8 cellular contexts compared by ENCODE assay signal in the genomic region with DNA sequence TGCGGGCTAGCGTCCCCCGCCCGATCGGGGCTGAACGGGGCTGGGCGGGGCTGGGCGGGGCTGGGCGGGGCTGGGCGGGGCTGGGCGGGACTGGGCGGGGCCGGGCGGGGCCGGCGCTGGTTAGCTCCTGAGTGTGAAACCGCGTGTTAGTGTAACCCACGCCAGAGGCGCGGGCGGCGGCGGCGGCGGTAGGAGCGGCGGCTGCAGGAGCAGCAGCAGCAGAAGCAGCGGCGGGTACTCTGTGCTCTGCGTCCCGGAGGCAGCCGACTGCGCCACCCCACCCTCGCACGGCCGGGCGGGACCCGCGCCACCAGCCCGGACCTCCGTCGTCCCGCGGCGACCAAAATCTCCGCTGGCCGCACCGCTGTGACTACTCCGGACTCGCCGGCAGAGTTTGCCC.
DNase-seq lines count a peak whose midpoint lies in the region; ATAC-seq and TF ChIP-seq lines count a peak whose summit lies in the region.

No MANE protein-coding gene starts in this region.

- no peak overlapping the region for H2AFZ ChIP-seq in MM.1S (ENCODE audit: low read length)

- H3K4me2 ChIP-seq in MM.1S (ENCODE audit: low read depth, low read length) = no peak overlapping the region

- H3K9me3 Mint-ChIP-seq in CD4-positive, alpha-beta T cell = no peaks in the 10 kb centered on the region

- H3K36me3 ChIP-seq in MM.1S (replicated peaks; ENCODE audit: insufficient read depth, low read length) (no peaks in the 10 kb centered on the region), prostate gland (no peaks in the 10 kb centered on the region)

- ATAC-seq in CD4-positive, alpha-beta T cell (ENCODE audit: poor library complexity) = peak; percentile 29

- no peaks in the 10 kb centered on the region for H3F3A ChIP-seq in MM.1S (ENCODE audit: insufficient read depth, low read length)

- H3K4me1 Mint-ChIP-seq in CD4-positive, alpha-beta T cell (ENCODE audit: low read depth) = no peaks in the 10 kb centered on the region

- H3K4me1 ChIP-seq in MM.1S (ENCODE audit: low read length) = no peaks in the 10 kb centered on the region
- no peaks in the 10 kb centered on the region for H3K4me1 ChIP-seq in prostate gland (replicated peaks)

- DNase-seq in CD4-positive, alpha-beta T cell = peak in 2 of 10 experiments; percentile 1 to 6
- DNase-seq in MM.1S (peak; percentile 45), dorsolateral prefrontal cortex (no peak), prostate gland (ENCODE audit: low spot score) (no peak), NCI-H1930 (lab: John Stamatoyannopoulos, UW) (no peak), posterior vena cava (ENCODE audit: low spot score) (no peak), SKM-1 (lab: John Stamatoyannopoulos, UW; ENCODE audit: unreplicated experiment) (no peak), DMS153 treated with DMSO at 0.1 percent for 48 hours (lab: John Stamatoyannopoulos, UW; ENCODE audit: unreplicated experiment) (no peak)

- CTCF ChIA-PET in CD4-positive, alpha-beta T cell (lab: Charles Lee) = no interaction called here

- no peak overlapping the region for H3K27ac Mint-ChIP-seq in CD4-positive, alpha-beta T cell

- peaks cover 47% of the 10 kb centered on the region for H3K27me3 Mint-ChIP-seq in CD4-positive, alpha-beta T cell

- H3K4me3 Mint-ChIP-seq in CD4-positive, alpha-beta T cell = peak overlapping the region; percentile 74

- intact Hi-C loops in CD4-positive, alpha-beta T cell (cut with DNase I, micrococcal nuclease) = no loop called here
- intact Hi-C loops in dorsolateral prefrontal cortex (cut with DNase I) (no loop called here), prostate gland (cut with DNase I) (no loop called here), posterior vena cava (cut with DNase I) (no loop called here)

- no peak overlapping the region for H3K9ac ChIP-seq in MM.1S (ENCODE audit: low read length)

- no peaks in the 10 kb centered on the region for H3K9me3 ChIP-seq in CD4-positive, alpha-beta T cell (ENCODE audit: control insufficient read depth, low read length)
- H3K9me3 ChIP-seq in MM.1S (replicated peaks; ENCODE audit: insufficient read depth, low read length) = no peaks in the 10 kb centered on the region
- no peaks in the 10 kb centered on the region for H3K9me3 ChIP-seq in prostate gland

- H3K4me3 ChIP-seq in MM.1S (ENCODE audit: low read length) = peak overlapping the region; percentile 34; the same call in 1 of the 2 replicates
- H3K4me3 ChIP-seq in dorsolateral prefrontal cortex = peak overlapping the region in 34 of 59 donors; percentile 19 to 54 (median 37)
- H3K4me3 ChIP-seq in prostate gland = peak overlapping the region; percentile 8 to 18

- H3K9me2 ChIP-seq in MM.1S (replicated peaks; ENCODE audit: insufficient read depth, low read length) = no peaks in the 10 kb centered on the region

- no CpG with 5 or more reads among the region's 52 CpGs for WGBS in prostate gland

- POLR2A ChIA-PET in CD4-positive, alpha-beta T cell (lab: Charles Lee) = no interaction called here

- no peak for TF ChIP-seq CTCF in CD4-positive, alpha-beta T cell (IDR thresholded peaks at IDR 0.05)
- TF ChIP-seq CTCF in MM.1S (IDR thresholded peaks at IDR 0.05; ENCODE audit: low read length) (no peak), dorsolateral prefrontal cortex (IDR thresholded peaks at IDR 0.05 in 54 of 56, conservative IDR thresholded peaks at IDR 0.05 in 2 of 56; ENCODE audit: low read depth in 1 of 56, partially characterized antibody in 56 of 56) (no peak), prostate gland (IDR thresholded peaks at IDR 0.05) (no peak)

- no peak overlapping the region for H3K27ac ChIP-seq in CD4-positive, alpha-beta T cell (ENCODE audit: low read depth, low read length)
- H3K27ac ChIP-seq in MM.1S (ENCODE audit: low read length) = no peak overlapping the region
- H3K27ac ChIP-seq in dorsolateral prefrontal cortex = no peak overlapping the region
- no peak overlapping the region for H3K27ac ChIP-seq in prostate gland

- TF ChIP-seq POLR2A in prostate gland (IDR thresholded peaks at IDR 0.05) = no peak

- H4K20me1 ChIP-seq in MM.1S (ENCODE audit: insufficient read depth, low read length) = no peaks in the 10 kb centered on the region

- H3K27me3 ChIP-seq in CD4-positive, alpha-beta T cell (ENCODE audit: control insufficient read depth, insufficient read depth, low read length) = peaks cover 18% of the 10 kb centered on the region
- H3K27me3 ChIP-seq in MM.1S (replicated peaks; ENCODE audit: insufficient read depth, low read length) = no peaks in the 10 kb centered on the region
- H3K27me3 ChIP-seq in dorsolateral prefrontal cortex = peaks cover 0 to 47% (median 14%) of the 10 kb centered on the region in 45 donors
- no peaks in the 10 kb centered on the region for H3K27me3 ChIP-seq in prostate gland (replicated peaks; ENCODE audit: insufficient read depth)

- H3K36me3 Mint-ChIP-seq in CD4-positive, alpha-beta T cell (ENCODE audit: low read depth) = peaks cover 21% of the 10 kb centered on the region

- no peaks in the 10 kb centered on the region for H3K79me2 ChIP-seq in MM.1S (ENCODE audit: low read length)
